37 cellular contexts compared by ENCODE assay signal in the genomic region with DNA sequence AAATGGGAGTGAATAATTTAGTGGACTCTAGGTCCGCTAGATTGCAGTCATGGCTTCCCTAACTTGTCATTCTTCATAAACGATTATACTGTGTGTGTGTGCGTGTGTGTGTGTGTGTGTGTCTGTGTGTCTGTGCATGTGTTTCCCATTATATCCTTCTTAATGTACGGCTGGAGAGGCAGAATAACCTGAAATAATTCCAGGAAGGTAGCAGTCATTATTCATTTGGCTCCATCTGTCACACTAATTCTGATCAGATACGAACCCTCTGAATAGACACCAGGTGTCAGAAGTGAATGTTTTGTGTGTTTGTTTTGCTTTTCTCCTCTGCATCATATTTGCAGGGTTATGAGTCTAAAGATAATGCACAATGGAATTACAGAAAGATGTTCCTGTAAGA.
"Had no signal": no experiment of that assay in that cellular context is flagged by ENCODE, and none has a peak within 500 bp of the region (broad histone marks: within the 10 kb centered on the region; RNA-seq: fewer than 3 reads in every experiment).

No MANE protein-coding gene starts in this region.

- H2AFZ ChIP-seq: hepatocyte had no signal

- H3K4me1 ChIP-seq: adrenal gland, ascending aorta, breast epithelium, colonic mucosa, esophagus squamous epithelium, gastroesophageal sphincter, heart right ventricle had no signal

- H3K4me3 ChIP-seq: adrenal gland, ascending aorta, breast epithelium, cardiac muscle cell, colonic mucosa, esophagus squamous epithelium, gastroesophageal sphincter, heart right ventricle, hepatocyte had no signal

- FAIRE-seq: endometrium, endothelial cell of umbilical vein had no signal

- H3K27ac Mint-ChIP-seq: activated B cell treated with CpG ODN at 0.5 μM for 24 hours; activated CD4-positive, alpha-beta memory T cell treated with anti-CD3 and anti-CD28 coated beads for 36 hours; activated CD4-positive, alpha-beta T cell treated with anti-CD3 and anti-CD28 coated beads for 36 hours; activated CD4-positive, alpha-beta T cell treated with anti-CD3 and anti-CD28 coated beads, Interleukin-2, amount 10 ng/mL, durations not matched to agents 24 days and 14 days; activated CD8-positive, alpha-beta memory T cell treated with anti-CD3 and anti-CD28 coated beads, Interleukin-2, amount 10 ng/mL, durations not matched to agents 7 days and 5 days; activated CD8-positive, alpha-beta T cell treated with anti-CD3 and anti-CD28 coated beads, Interleukin-2, amount 10 ng/mL, durations not matched to agents 7 days and 5 days; activated naive CD4-positive, alpha-beta T cell treated with anti-CD3 and anti-CD28 coated beads for 36 hours; activated naive CD4-positive, alpha-beta T cell treated with anti-CD3 and anti-CD28 coated beads, Interleukin-2, amount 50 U/mL, for 24 hours; activated naive CD8-positive, alpha-beta T cell treated with anti-CD3 and anti-CD28 coated beads for 36 hours; activated naive CD8-positive, alpha-beta T cell treated with anti-CD3 and anti-CD28 coated beads, Interleukin-2, amount 50 U/mL, for 24 hours; activated T-helper 1 cell treated with anti-CD3 and anti-CD28 coated beads, Interleukin-12 subunit alpha, Interleukin-12 subunit beta, Interleukin-2, Interleukin-4 antibody, amounts not matched to agents 30 ng/mL and 10 ng/mL and 1 ng/mL, durations not matched to agents 14 hours and 24 hours and 36 hours; activated T-helper 2 cell treated with anti-CD3 and anti-CD28 coated beads, Interferon-gamma antibody, Interleukin-2, Interleukin-4, amounts not matched to agents 10 μg/mL and 5 μg/mL and 100 μg/mL, durations not matched to agents 14 hours and 24 hours and 36 hours; brain had no signal

- H3K9me3 ChIP-seq: adrenal gland, ascending aorta, breast epithelium, colonic mucosa, esophagus squamous epithelium, gastroesophageal sphincter, heart right ventricle had no signal

- H3K4me1 Mint-ChIP-seq: activated B cell treated with CpG ODN at 0.5 μM for 24 hours; activated CD4-positive, alpha-beta T cell treated with anti-CD3 and anti-CD28 coated beads for 36 hours; activated CD4-positive, alpha-beta T cell treated with anti-CD3 and anti-CD28 coated beads, Interleukin-2, amount 10 ng/mL, durations not matched to agents 24 days and 14 days; activated CD8-positive, alpha-beta memory T cell treated with anti-CD3 and anti-CD28 coated beads, Interleukin-2, amount 10 ng/mL, durations not matched to agents 7 days and 5 days; activated naive CD4-positive, alpha-beta T cell treated with anti-CD3 and anti-CD28 coated beads, Interleukin-2, amount 50 U/mL, for 24 hours; activated naive CD8-positive, alpha-beta T cell treated with anti-CD3 and anti-CD28 coated beads for 36 hours; activated naive CD8-positive, alpha-beta T cell treated with anti-CD3 and anti-CD28 coated beads, Interleukin-2, amount 50 U/mL, for 24 hours had no signal

- DNase-seq: activated B cell treated with CpG ODN at 0.5 μM for 24 hours; activated CD4-positive, alpha-beta memory T cell treated with anti-CD3 and anti-CD28 coated beads for 36 hours; activated CD4-positive, alpha-beta T cell treated with anti-CD3 and anti-CD28 coated beads for 36 hours; activated CD4-positive, alpha-beta T cell treated with anti-CD3 and anti-CD28 coated beads, Interleukin-2, amount 10 ng/mL, durations not matched to agents 24 days and 14 days; activated CD4-positive, CD25-positive, alpha-beta regulatory T cell treated with anti-CD3 and anti-CD28 coated beads, Interleukin-2, amount 50 U/mL, for 72 hours; activated CD8-positive, alpha-beta memory T cell treated with anti-CD3 and anti-CD28 coated beads, Interleukin-2, amount 10 ng/mL, durations not matched to agents 7 days and 5 days; activated CD8-positive, alpha-beta memory T cell treated with anti-CD3 and anti-CD28 coated beads, Interleukin-2, amount 50 U/mL, for 4 hours; activated CD8-positive, alpha-beta T cell treated with anti-CD3 and anti-CD28 coated beads, Interleukin-2, amount 10 ng/mL, durations not matched to agents 7 days and 5 days; activated effector memory CD4-positive, alpha-beta T cell treated with anti-CD3 and anti-CD28 coated beads, Interleukin-2, amount 50 U/mL, for 16 hours; activated naive CD4-positive, alpha-beta T cell treated with anti-CD3 and anti-CD28 coated beads for 36 hours; activated naive CD8-positive, alpha-beta T cell treated with anti-CD3 and anti-CD28 coated beads for 36 hours; activated naive CD8-positive, alpha-beta T cell treated with anti-CD3 and anti-CD28 coated beads, Interleukin-2, amount 50 U/mL, for 24 hours; activated T-cell treated with anti-CD3 and anti-CD28 coated beads, Interleukin-2, amount 50 U/mL, for 1 hour; activated T-cell treated with anti-CD3 and anti-CD28 coated beads, Interleukin-2, amount 50 U/mL, for 48 hours; adrenal gland; amygdala; central memory CD4-positive, alpha-beta T cell; cerebellar nuclear complex; colonic mucosa; effector CD8-positive, alpha-beta T cell; esophagus squamous epithelium; foreskin melanocyte; heart right ventricle; T1000; WERI-Rb-1 had no signal

- H3K27me3 ChIP-seq: adrenal gland, ascending aorta, breast epithelium, cardiac muscle cell, colonic mucosa, esophagus squamous epithelium, gastroesophageal sphincter, hepatocyte had no signal

- H3K4me2 ChIP-seq: hepatocyte had no signal

- H3K27me3 Mint-ChIP-seq: activated B cell treated with CpG ODN at 0.5 μM for 24 hours; activated CD4-positive, alpha-beta memory T cell treated with anti-CD3 and anti-CD28 coated beads for 36 hours; activated CD4-positive, alpha-beta T cell treated with anti-CD3 and anti-CD28 coated beads for 36 hours; activated CD4-positive, alpha-beta T cell treated with anti-CD3 and anti-CD28 coated beads, Interleukin-2, amount 10 ng/mL, durations not matched to agents 24 days and 14 days; activated CD8-positive, alpha-beta memory T cell treated with anti-CD3 and anti-CD28 coated beads, Interleukin-2, amount 10 ng/mL, durations not matched to agents 7 days and 5 days; activated naive CD4-positive, alpha-beta T cell treated with anti-CD3 and anti-CD28 coated beads, Interleukin-2, amount 50 U/mL, for 24 hours; activated naive CD8-positive, alpha-beta T cell treated with anti-CD3 and anti-CD28 coated beads for 36 hours; activated naive CD8-positive, alpha-beta T cell treated with anti-CD3 and anti-CD28 coated beads, Interleukin-2, amount 50 U/mL, for 24 hours had no signal

- H3K36me3 Mint-ChIP-seq: activated CD4-positive, alpha-beta memory T cell treated with anti-CD3 and anti-CD28 coated beads for 36 hours; activated CD8-positive, alpha-beta memory T cell treated with anti-CD3 and anti-CD28 coated beads, Interleukin-2, amount 10 ng/mL, durations not matched to agents 7 days and 5 days; activated naive CD4-positive, alpha-beta T cell treated with anti-CD3 and anti-CD28 coated beads, Interleukin-2, amount 50 U/mL, for 24 hours; activated naive CD8-positive, alpha-beta T cell treated with anti-CD3 and anti-CD28 coated beads for 36 hours; brain had no signal

- H3K4me3 Mint-ChIP-seq: activated B cell treated with CpG ODN at 0.5 μM for 24 hours; activated CD4-positive, alpha-beta memory T cell treated with anti-CD3 and anti-CD28 coated beads for 36 hours; activated CD4-positive, alpha-beta T cell treated with anti-CD3 and anti-CD28 coated beads for 36 hours; activated CD4-positive, alpha-beta T cell treated with anti-CD3 and anti-CD28 coated beads, Interleukin-2, amount 10 ng/mL, durations not matched to agents 24 days and 14 days; activated CD8-positive, alpha-beta memory T cell treated with anti-CD3 and anti-CD28 coated beads, Interleukin-2, amount 10 ng/mL, durations not matched to agents 7 days and 5 days; activated CD8-positive, alpha-beta T cell treated with anti-CD3 and anti-CD28 coated beads, Interleukin-2, amount 10 ng/mL, durations not matched to agents 7 days and 5 days; activated naive CD4-positive, alpha-beta T cell treated with anti-CD3 and anti-CD28 coated beads for 36 hours; activated naive CD4-positive, alpha-beta T cell treated with anti-CD3 and anti-CD28 coated beads, Interleukin-2, amount 50 U/mL, for 24 hours; activated naive CD8-positive, alpha-beta T cell treated with anti-CD3 and anti-CD28 coated beads for 36 hours; activated naive CD8-positive, alpha-beta T cell treated with anti-CD3 and anti-CD28 coated beads, Interleukin-2, amount 50 U/mL, for 24 hours; activated T-helper 1 cell treated with anti-CD3 and anti-CD28 coated beads, Interleukin-12 subunit alpha, Interleukin-12 subunit beta, Interleukin-2, Interleukin-4 antibody, amounts not matched to agents 30 ng/mL and 10 ng/mL and 1 ng/mL, durations not matched to agents 14 hours and 24 hours and 36 hours; brain had no signal

- H3K9me3 Mint-ChIP-seq: activated B cell treated with CpG ODN at 0.5 μM for 24 hours; activated CD4-positive, alpha-beta T cell treated with anti-CD3 and anti-CD28 coated beads, Interleukin-2, amount 10 ng/mL, durations not matched to agents 24 days and 14 days; activated naive CD4-positive, alpha-beta T cell treated with anti-CD3 and anti-CD28 coated beads for 36 hours; activated naive CD8-positive, alpha-beta T cell treated with anti-CD3 and anti-CD28 coated beads for 36 hours; activated naive CD8-positive, alpha-beta T cell treated with anti-CD3 and anti-CD28 coated beads, Interleukin-2, amount 50 U/mL, for 24 hours; activated T-helper 1 cell treated with anti-CD3 and anti-CD28 coated beads, Interleukin-12 subunit alpha, Interleukin-12 subunit beta, Interleukin-2, Interleukin-4 antibody, amounts not matched to agents 30 ng/mL and 10 ng/mL and 1 ng/mL, durations not matched to agents 14 hours and 24 hours and 36 hours; brain had no signal

- H3K79me2 ChIP-seq: hepatocyte had no signal

- H3K27ac ChIP-seq: adrenal gland, ascending aorta, breast epithelium, cardiac muscle cell, colonic mucosa, epithelial cell of prostate, esophagus squamous epithelium, gastroesophageal sphincter, heart right ventricle, hepatocyte, WERI-Rb-1 had no signal

- H3K36me3 ChIP-seq: adrenal gland, ascending aorta, breast epithelium, cardiac muscle cell, colonic mucosa, esophagus squamous epithelium, gastroesophageal sphincter, heart right ventricle, WERI-Rb-1 had no signal
